8 cellular contexts compared by ENCODE assay signal in the genomic region with DNA sequence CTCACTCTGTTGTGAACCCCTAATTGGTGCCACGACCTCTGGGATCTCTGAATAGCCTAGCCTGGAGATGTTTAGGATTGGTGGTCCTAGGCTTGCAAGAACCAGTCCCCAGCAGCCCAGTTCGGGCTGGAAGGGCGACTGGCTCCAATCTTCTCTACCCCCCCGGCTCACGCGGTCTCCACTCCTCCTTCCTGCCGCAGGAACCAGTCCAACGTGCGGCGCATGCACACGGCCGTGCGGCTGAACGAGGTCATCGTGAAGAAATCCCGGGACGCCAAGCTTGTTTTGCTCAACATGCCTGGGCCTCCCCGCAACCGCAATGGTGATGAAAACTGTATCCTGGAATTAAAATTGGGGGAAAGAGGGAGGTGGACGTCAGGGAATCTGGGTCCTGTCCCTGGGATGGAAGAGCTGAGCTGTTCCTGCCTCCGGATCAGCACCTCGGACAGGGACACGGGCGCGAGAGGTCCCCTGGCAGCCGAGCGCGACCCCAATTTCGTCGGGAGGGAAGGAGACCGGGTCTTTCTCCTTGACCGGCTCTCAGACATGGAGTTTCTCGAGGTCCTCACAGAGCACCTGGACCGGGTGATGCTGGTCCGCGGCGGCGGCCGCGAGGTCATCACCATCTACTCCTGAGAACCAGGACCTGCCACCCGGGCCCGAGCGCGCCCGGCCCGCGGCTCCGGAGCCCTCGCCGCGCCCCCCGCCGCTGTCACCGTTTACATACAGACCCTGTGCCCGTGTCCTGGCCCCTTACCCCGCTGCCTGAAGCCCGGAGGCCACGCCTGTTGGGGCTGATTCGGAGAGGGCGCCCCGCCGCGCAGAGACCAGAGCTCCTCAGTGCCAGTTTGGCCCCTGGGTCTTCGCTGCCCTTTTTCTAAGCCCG. TPM values are rescaled to one million over a fixed set of nuclear protein-coding genes. Genes with fewer than 3 reads are reported as not detected.
DNase-seq lines count a peak whose midpoint lies in the region; ATAC-seq and TF ChIP-seq lines count a peak whose summit lies in the region.
"Had no signal": no experiment of that assay in that cellular context is flagged by ENCODE, and none has a peak within 500 bp of the region (broad histone marks: within the 10 kb centered on the region; RNA-seq: fewer than 3 reads in every experiment).

No MANE protein-coding gene starts in this region.

- CTCF ChIA-PET in HEK293 (lab: Yijun Ruan, JAX), result interaction anchor here (0.7 kb wide), 2 partner anchors 23 to 736 kb away, joined by 3 read pairs; no protein-coding TSS in a partner anchor
- CTCF ChIA-PET in activated CD4-positive, alpha-beta memory T cell treated with anti-CD3 and anti-CD28 coated beads for 36 hours (lab: Charles Lee), result interaction anchor here (2.8 kb wide), 1 partner anchor 43 kb away, joined by 11 read pairs; no protein-coding TSS in a partner anchor

- TF ChIP-seq CTCF in HEK293 (tag by site-specific recombination; IDR thresholded peaks at IDR 0.05) (no peak), heart right ventricle (IDR thresholded peaks at IDR 0.05) (no peak), sigmoid colon (IDR thresholded peaks at IDR 0.05) (no peak)

- intact Hi-C loops in activated CD4-positive, alpha-beta memory T cell treated with anti-CD3 and anti-CD28 coated beads for 36 hours (cut with micrococcal nuclease), result no loop called here
- intact Hi-C loops in heart right ventricle (cut with DNase I), result no loop called here
- intact Hi-C loops in sigmoid colon (cut with DNase I), result no loop called here

- H3K4me1 ChIP-seq in HEK293 (ENCODE audit: control insufficient read depth, insufficient read depth, low read length) (no peaks in the 10 kb centered on the region), heart right ventricle (peaks cover 12 to 54% (median 34%) of the 10 kb centered on the region in 9 donors), sigmoid colon (peaks cover 0 to 22% (median 21%) of the 10 kb centered on the region in 4 donors)

- peak in 6 of 8 donors; percentile 36 to 54 (median 48) for ATAC-seq in heart right ventricle

- peaks cover 39% of the 10 kb centered on the region for H3K4me1 Mint-ChIP-seq in activated CD4-positive, alpha-beta memory T cell treated with anti-CD3 and anti-CD28 coated beads for 36 hours (ENCODE audit: low read depth)

- H3K9me3 Mint-ChIP-seq in activated CD4-positive, alpha-beta memory T cell treated with anti-CD3 and anti-CD28 coated beads for 36 hours, result no peaks in the 10 kb centered on the region

- H3K27me3 Mint-ChIP-seq in activated CD4-positive, alpha-beta memory T cell treated with anti-CD3 and anti-CD28 coated beads for 36 hours, result peaks cover 11% of the 10 kb centered on the region

- POLR2A ChIA-PET in HEK293 (lab: Yijun Ruan, JAX), result no interaction called here
- POLR2A ChIA-PET in activated CD4-positive, alpha-beta memory T cell treated with anti-CD3 and anti-CD28 coated beads for 36 hours (lab: Charles Lee), result no interaction called here

- H3K4me3 ChIP-seq in HEK293 (ENCODE audit: low read depth, low read length) (no peak overlapping the region), heart right ventricle (peak overlapping the region in 8 of 10 donors; percentile 22 to 49 (median 38)), sigmoid colon (peak overlapping the region in 1 of 4 donors; percentile 24)

- no peaks in the 10 kb centered on the region for H3K9me3 ChIP-seq in HEK293 (ENCODE audit: control insufficient read depth, insufficient read depth, low read depth, low read length)
- H3K9me3 ChIP-seq in heart right ventricle, result no peaks in the 10 kb centered on the region
- H3K9me3 ChIP-seq in sigmoid colon, result no peaks in the 10 kb centered on the region

- H3K36me3 ChIP-seq in HEK293 (ENCODE audit: control insufficient read depth in 2 of 2, insufficient read depth in 1 of 2, low read length in 2 of 2) (peaks cover 0 to 21% of the 10 kb centered on the region in 2 experiments; a peak in 1 of 3 replicates), heart right ventricle (peaks cover 0 to 30% (median 12%) of the 10 kb centered on the region in 9 donors), sigmoid colon (peaks cover 10 to 22% (median 15%) of the 10 kb centered on the region in 4 donors)

- H3K36me3 Mint-ChIP-seq in activated CD4-positive, alpha-beta memory T cell treated with anti-CD3 and anti-CD28 coated beads for 36 hours, result peaks cover 24% of the 10 kb centered on the region

- peak; percentile 35 for DNase-seq in activated CD4-positive, alpha-beta memory T cell treated with anti-CD3 and anti-CD28 coated beads for 36 hours
- DNase-seq in heart right ventricle (peak; percentile 53 to 57), sigmoid colon (peak; percentile 37), DMS153 treated with DMSO at 0.1 percent for 48 hours (lab: John Stamatoyannopoulos, UW; ENCODE audit: unreplicated experiment) (no peak), NCI-H1092 treated with DMSO at 0.1 percent for 48 hours (lab: John Stamatoyannopoulos, UW) (no peak), NCI-H526 treated with DMSO at 0.1 percent for 48 hours (lab: John Stamatoyannopoulos, UW) (no peak)

- 15 to 17% methylated on average over 58 to 65 of the region's 65 CpGs for WGBS in heart right ventricle, 2 donors
- WGBS in sigmoid colon, 2 donors, result 20 to 44% methylated on average over 65 of the region's 65 CpGs

- H3K27ac ChIP-seq in HEK293 (ENCODE audit: extremely low read depth, low read depth, low read length) (no peak overlapping the region), heart right ventricle (no peak overlapping the region), sigmoid colon (no peak overlapping the region)

- H3K27ac Mint-ChIP-seq in activated CD4-positive, alpha-beta memory T cell treated with anti-CD3 and anti-CD28 coated beads for 36 hours, result no peak overlapping the region

- TF ChIP-seq EP300 in sigmoid colon (IDR thresholded peaks at IDR 0.05), result no peak

- no peak overlapping the region for H3K4me3 Mint-ChIP-seq in activated CD4-positive, alpha-beta memory T cell treated with anti-CD3 and anti-CD28 coated beads for 36 hours

- peaks cover 0 to 46% (median 23%) of the 10 kb centered on the region in 7 donors for H3K27me3 ChIP-seq in heart right ventricle
- H3K27me3 ChIP-seq in sigmoid colon, result peaks cover 2 to 38% (median 22%) of the 10 kb centered on the region in 3 donors

- no peak for TF ChIP-seq POLR2A in sigmoid colon (IDR thresholded peaks at IDR 0.05)

TF ChIP-seq in HEK293, 187 proteins besides CTCF, POLR2A, EP300 and RAD21 (continues in another document):
- TF ChIP-seq, protein P1, sequence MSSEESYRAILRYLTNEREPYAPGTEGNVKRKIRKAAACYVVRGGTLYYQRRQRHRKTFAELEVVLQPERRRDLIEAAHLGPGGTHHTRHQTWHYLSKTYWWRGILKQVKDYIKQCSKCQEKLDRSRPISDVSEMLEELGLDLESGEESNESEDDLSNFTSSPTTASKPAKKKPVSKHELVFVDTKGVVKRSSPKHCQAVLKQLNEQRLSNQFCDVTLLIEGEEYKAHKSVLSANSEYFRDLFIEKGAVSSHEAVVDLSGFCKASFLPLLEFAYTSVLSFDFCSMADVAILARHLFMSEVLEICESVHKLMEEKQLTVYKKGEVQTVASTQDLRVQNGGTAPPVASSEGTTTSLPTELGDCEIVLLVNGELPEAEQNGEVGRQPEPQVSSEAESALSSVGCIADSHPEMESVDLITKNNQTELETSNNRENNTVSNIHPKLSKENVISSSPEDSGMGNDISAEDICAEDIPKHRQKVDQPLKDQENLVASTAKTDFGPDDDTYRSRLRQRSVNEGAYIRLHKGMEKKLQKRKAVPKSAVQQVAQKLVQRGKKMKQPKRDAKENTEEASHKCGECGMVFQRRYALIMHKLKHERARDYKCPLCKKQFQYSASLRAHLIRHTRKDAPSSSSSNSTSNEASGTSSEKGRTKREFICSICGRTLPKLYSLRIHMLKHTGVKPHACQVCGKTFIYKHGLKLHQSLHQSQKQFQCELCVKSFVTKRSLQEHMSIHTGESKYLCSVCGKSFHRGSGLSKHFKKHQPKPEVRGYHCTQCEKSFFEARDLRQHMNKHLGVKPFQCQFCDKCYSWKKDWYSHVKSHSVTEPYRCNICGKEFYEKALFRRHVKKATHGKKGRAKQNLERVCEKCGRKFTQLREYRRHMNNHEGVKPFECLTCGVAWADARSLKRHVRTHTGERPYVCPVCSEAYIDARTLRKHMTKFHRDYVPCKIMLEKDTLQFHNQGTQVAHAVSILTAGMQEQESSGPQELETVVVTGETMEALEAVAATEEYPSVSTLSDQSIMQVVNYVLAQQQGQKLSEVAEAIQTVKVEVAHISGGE (tag by site-specific recombination; conservative IDR thresholded peaks at IDR 0.05; ENCODE audit: low read depth), result no peak

RNA-seq across cellular contexts. Expression of gene SLC12A5, which starts 28.2 kb away (rescaled TPM):
- total RNA-seq in activated CD4-positive, alpha-beta memory T cell treated with anti-CD3 and anti-CD28 coated beads for 36 hours, result under 1 TPM in 1 of 2 experiments, not detected in 1; 0.97 TPM
- total RNA-seq in heart right ventricle (1 to 10 TPM in 1 of 10 donors, under 1 TPM in 2, not detected in 7; 0.28 to 1.3 (median 0.87) TPM), sigmoid colon (under 1 TPM in 1 of 4 donors, not detected in 3; 0.14 TPM)
- polyA plus RNA-seq in heart right ventricle (1 to 10 TPM in 1 of 2 donors, not detected in 1; 1.2 TPM), sigmoid colon (1 to 10 TPM in 1 of 3 donors, not detected in 2; 1.4 TPM)

RNA-seq across cellular contexts. Expression of gene NCOA5, which starts 32.5 kb away (rescaled TPM):
- 10 to 100 TPM; 13.1 to 13.7 TPM for total RNA-seq in activated CD4-positive, alpha-beta memory T cell treated with anti-CD3 and anti-CD28 coated beads for 36 hours
- 10 to 100 TPM; 10.3 to 22.5 (median 11.6) TPM for total RNA-seq in heart right ventricle
- 1 to 10 TPM; 7.6 to 8.4 TPM for polyA plus RNA-seq in heart right ventricle
- total RNA-seq in sigmoid colon, result 10 to 100 TPM; 22.4 to 39.2 (median 29.5) TPM
- polyA plus RNA-seq in sigmoid colon, result 10 to 100 TPM; 10.6 to 19.5 (median 11.4) TPM

RNA-seq across cellular contexts. Expression of gene MMP9, which starts 48.5 kb away (rescaled TPM):
- total RNA-seq in activated CD4-positive, alpha-beta memory T cell treated with anti-CD3 and anti-CD28 coated beads for 36 hours, result under 1 TPM; 0.10 to 0.12 TPM
- total RNA-seq in heart right ventricle (10 to 100 TPM in 1 of 10 donors, 1 to 10 TPM in 1, under 1 TPM in 8; 0.47 to 10.6 (median 0.86) TPM), sigmoid colon (under 1 TPM in 1 of 4 donors, not detected in 3; 0.27 TPM)
- polyA plus RNA-seq in heart right ventricle (under 1 TPM; 0.15 to 0.26 TPM), sigmoid colon (10 to 100 TPM in 1 of 3 donors, 1 to 10 TPM in 1, under 1 TPM in 1; 0.60 to 27.1 (median 2.5) TPM)
- total RNA-seq: SK-MEL-5 had no signal

Comparison
In these comparisons a context has a peak if more than half of its experiments do, and no peak if none do; other contexts are left out.
1. DNase-seq: peak in activated CD4-positive, alpha-beta memory T cell treated with anti-CD3 and anti-CD28 coated beads for 36 hours (single experiment), heart right ventricle (2 of 2) and sigmoid colon (single experiment); none in DMS153 treated with DMSO at 0.1 percent for 48 hours (single experiment), NCI-H1092 treated with DMSO at 0.1 percent for 48 hours (single experiment) and NCI-H526 treated with DMSO at 0.1 percent for 48 hours (single experiment).